Comparison of ENCODE assay signal across 20 cellular contexts in the genomic region with DNA sequence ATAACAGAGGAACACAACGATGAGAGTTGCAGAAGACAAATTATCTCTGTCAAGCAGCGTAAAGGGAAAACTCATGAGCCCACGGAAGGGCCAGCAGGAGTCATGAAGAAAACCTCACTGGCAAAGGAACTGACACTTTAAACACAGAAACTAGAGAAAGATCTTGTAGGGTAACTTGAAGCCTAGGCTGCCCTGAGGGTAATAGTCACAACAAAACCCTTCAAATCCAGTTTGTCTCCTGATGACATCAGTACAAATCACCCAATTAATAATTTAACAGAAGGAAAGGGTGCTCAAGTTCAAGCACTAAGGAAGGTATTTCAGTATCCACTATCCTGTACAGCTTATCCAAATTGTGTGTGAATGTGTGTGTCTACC.
A peak's percentile ranks its signal among the peaks of the same experiment; 100 is the strongest.
DNase-seq lines count a peak whose midpoint lies in the region; ATAC-seq and TF ChIP-seq lines count a peak whose summit lies in the region.
"Had no signal": no experiment of that assay in that cellular context is flagged by ENCODE, and none has a peak within 500 bp of the region (broad histone marks: within the 10 kb centered on the region; RNA-seq: fewer than 3 reads in every experiment).

No MANE protein-coding gene starts in this region.

- intact Hi-C loops in activated naive CD4-positive, alpha-beta T cell treated with anti-CD3 and anti-CD28 coated beads for 36 hours (cut with micrococcal nuclease) = no loop called here

- H3K27ac ChIP-seq in BLaER1 = peak overlapping the region; percentile 90
- H3K27ac ChIP-seq: HL-60 had no signal

- H3K27me3 ChIP-seq in BLaER1 (no peaks in the 10 kb centered on the region), kidney epithelial cell (ENCODE audit: control insufficient read depth, insufficient read depth, low read length) (no peaks in the 10 kb centered on the region)

- ATAC-seq in GM19324 (IDR thresholded peaks at IDR 0.05; ENCODE audit: low FRiP score, unreplicated experiment) = no peak

- H3K4me1 ChIP-seq in BLaER1 = peaks cover 52% of the 10 kb centered on the region

- DNase-seq in M059J (ENCODE audit: low read depth) (peak; percentile 3), kidney epithelial cell (ENCODE audit: low read depth) (peak; percentile 12), neural crest cell (ENCODE audit: low read depth, low spot score) (no peak), NCI-H187 (lab: John Stamatoyannopoulos, UW) (no peak), iPS-NIHi7 (ENCODE audit: extremely low spot score) (no peak)
- DNase-seq in activated naive CD4-positive, alpha-beta T cell treated with anti-CD3 and anti-CD28 coated beads for 36 hours = no peak
- DNase-seq: C1 segment of cervical spinal cord, H7, IMR-90, Karpas-422, NCI-H1105, NCI-H2081 treated with DMSO at 0.1 percent for 48 hours, NCI-H226, NCI-H524, RPMI8226, SHP77 treated with DMSO at 0.1 percent for 48 hours, SK-N-SH had no signal

- CTCF ChIA-PET in activated naive CD4-positive, alpha-beta T cell treated with anti-CD3 and anti-CD28 coated beads for 36 hours (lab: Charles Lee) = no interaction called here

- H3K36me3 ChIP-seq in BLaER1 = no peaks in the 10 kb centered on the region; the same call in 1 of the 2 replicates
- H3K36me3 ChIP-seq in kidney epithelial cell (ENCODE audit: control insufficient read depth, insufficient read depth, low read length) = no peaks in the 10 kb centered on the region

- no peaks in the 10 kb centered on the region for H3K27me3 Mint-ChIP-seq in neural crest cell (ENCODE audit: low read depth)
- H3K27me3 Mint-ChIP-seq in activated naive CD4-positive, alpha-beta T cell treated with anti-CD3 and anti-CD28 coated beads for 36 hours (ENCODE audit: low read depth) = no peaks in the 10 kb centered on the region

- H3K9me3 ChIP-seq in BLaER1 = peaks cover 18% of the 10 kb centered on the region
- H3K9me3 ChIP-seq: SK-N-SH had no signal

- no peak overlapping the region for H3K4me3 Mint-ChIP-seq in neural crest cell
- H3K4me3 Mint-ChIP-seq in activated naive CD4-positive, alpha-beta T cell treated with anti-CD3 and anti-CD28 coated beads for 36 hours = no peak overlapping the region

- H3K9me3 Mint-ChIP-seq in neural crest cell = peaks cover 6% of the 10 kb centered on the region
- H3K9me3 Mint-ChIP-seq in activated naive CD4-positive, alpha-beta T cell treated with anti-CD3 and anti-CD28 coated beads for 36 hours = no peaks in the 10 kb centered on the region

- peak overlapping the region; percentile 81 for H3K4me2 ChIP-seq in BLaER1
- H3K4me2 ChIP-seq: SK-N-SH had no signal

- peak overlapping the region; percentile 29 for H3K27ac Mint-ChIP-seq in neural crest cell (ENCODE audit: unreplicated experiment)
- no peak overlapping the region for H3K27ac Mint-ChIP-seq in activated naive CD4-positive, alpha-beta T cell treated with anti-CD3 and anti-CD28 coated beads for 36 hours

- H3K4me3 ChIP-seq in BLaER1 (peak overlapping the region; percentile 35; the same call in 1 of the 2 replicates), kidney epithelial cell (ENCODE audit: low read depth, low read length) (no peak overlapping the region)

- H3K9ac ChIP-seq in BLaER1 = peak overlapping the region; percentile 73; the same call in 1 of the 2 replicates
- H3K9ac ChIP-seq: SK-N-SH had no signal

- H4K20me1 ChIP-seq in BLaER1 = no peaks in the 10 kb centered on the region

- H3K4me1 Mint-ChIP-seq in neural crest cell = peaks cover 21% of the 10 kb centered on the region
- H3K4me1 Mint-ChIP-seq in activated naive CD4-positive, alpha-beta T cell treated with anti-CD3 and anti-CD28 coated beads for 36 hours (ENCODE audit: low read depth) = no peaks in the 10 kb centered on the region

- H3K36me3 Mint-ChIP-seq in neural crest cell (ENCODE audit: low read depth) = peaks cover 3% of the 10 kb centered on the region
- no peaks in the 10 kb centered on the region for H3K36me3 Mint-ChIP-seq in activated naive CD4-positive, alpha-beta T cell treated with anti-CD3 and anti-CD28 coated beads for 36 hours (ENCODE audit: low read depth)

- TF ChIP-seq CTCF in kidney epithelial cell (IDR thresholded peaks at IDR 0.05; ENCODE audit: insufficient read depth, low read length, poor library complexity, severe bottlenecking) (no peak), neural crest cell (conservative IDR thresholded peaks at IDR 0.05) (no peak)

Comparison
In these comparisons a context has a peak if more than half of its experiments do, and no peak if none do; other contexts are left out.
1. DNase-seq: peak in M059J (single experiment) and kidney epithelial cell (single experiment); none in neural crest cell (single experiment), NCI-H187 (0 of 2), activated naive CD4-positive, alpha-beta T cell treated with anti-CD3 and anti-CD28 coated beads for 36 hours (single experiment) and iPS-NIHi7 (single experiment).